ENCODE assay signal across 17 cellular contexts in genomic region chr4:6416518-6417286, GRCh38. TPM values are rescaled to one million over a fixed set of nuclear protein-coding genes. Genes with fewer than 3 reads are reported as not detected.
DNase-seq lines count a peak whose midpoint lies in the region; ATAC-seq and TF ChIP-seq lines count a peak whose summit lies in the region.
"Had no signal": no experiment of that assay in that cellular context is flagged by ENCODE, and none has a peak within 500 bp of the region (broad histone marks: within the 10 kb centered on the region; RNA-seq: fewer than 3 reads in every experiment).

No MANE protein-coding gene starts in this region.

- no peaks in the 10 kb centered on the region for H3K9me3 ChIP-seq in esophagus muscularis mucosa
- H3K9me3 ChIP-seq in effector memory CD4-positive, alpha-beta T cell (ENCODE audit: control insufficient read depth, low read length): no peaks in the 10 kb centered on the region
- H3K9me3 ChIP-seq: SJSA1, testis had no signal

- DNase-seq in Daoy (ENCODE audit: low read depth) (peak; percentile 15), NCI-H1092 (lab: John Stamatoyannopoulos, UW) (peak; percentile 48), cerebellum (ENCODE audit: low spot score) (peak; percentile 76), occipital lobe (lab: John Stamatoyannopoulos, UW) (peak; percentile 50), ureter (ENCODE audit: low spot score) (no peak), esophagus muscularis mucosa (ENCODE audit: extremely low spot score) (no peak)
- no peak for DNase-seq in effector memory CD4-positive, alpha-beta T cell
- DNase-seq: activated CD4-positive, alpha-beta T cell treated with anti-CD3 and anti-CD28 coated beads, Interleukin-2, amount 10 ng/mL, durations not matched to agents 24 days and 14 days; activated naive CD4-positive, alpha-beta T cell treated with anti-CD3 and anti-CD28 coated beads, Interleukin-2, amount 50 U/mL, for 16 hours; activated T-cell treated with anti-CD3 and anti-CD28 coated beads for 4 hours; DMS53; effector CD4-positive, alpha-beta T cell; T1000; testis had no signal

- TF ChIP-seq POLR2A in esophagus muscularis mucosa (IDR thresholded peaks at IDR 0.05; ENCODE audit: low read depth): no peak

- no peak for TF ChIP-seq EP300 in esophagus muscularis mucosa (IDR thresholded peaks at IDR 0.05)

- H3K4me3 ChIP-seq in esophagus muscularis mucosa: no peak overlapping the region
- H3K4me3 ChIP-seq in effector memory CD4-positive, alpha-beta T cell (ENCODE audit: insufficient read depth, low read depth, low read length, poor library complexity, severe bottlenecking): no peak overlapping the region
- H3K4me3 ChIP-seq: SJSA1, testis had no signal

- H3K36me3 ChIP-seq in esophagus muscularis mucosa: no peaks in the 10 kb centered on the region
- no peaks in the 10 kb centered on the region for H3K36me3 ChIP-seq in effector memory CD4-positive, alpha-beta T cell (ENCODE audit: control insufficient read depth, insufficient read depth, low read length)
- H3K36me3 ChIP-seq: SJSA1 had no signal

- 32% methylated on average over 9 of the region's 16 CpGs for WGBS in esophagus muscularis mucosa

- ATAC-seq in GM18873 (IDR thresholded peaks at IDR 0.05; ENCODE audit: low FRiP score, unreplicated experiment): no peak
- ATAC-seq: left lobe of liver had no signal

- H3K27ac ChIP-seq in esophagus muscularis mucosa (replicated peaks in 1 of 4): no peak overlapping the region
- H3K27ac ChIP-seq in effector memory CD4-positive, alpha-beta T cell (ENCODE audit: insufficient read depth, low read length, poor library complexity, severe bottlenecking): no peak overlapping the region
- H3K27ac ChIP-seq: SJSA1, testis had no signal

- TF ChIP-seq CTCF in esophagus muscularis mucosa (IDR thresholded peaks at IDR 0.05): no peak

- peaks cover 0 to 34% (median 0%) of the 10 kb centered on the region in 4 donors for H3K27me3 ChIP-seq in esophagus muscularis mucosa
- H3K27me3 ChIP-seq in effector memory CD4-positive, alpha-beta T cell (replicated peaks; ENCODE audit: control insufficient read depth, insufficient read depth, low read length, poor library complexity, severe bottlenecking): no peaks in the 10 kb centered on the region
- H3K27me3 ChIP-seq: SJSA1, testis had no signal

- intact Hi-C loops in esophagus muscularis mucosa (cut with DNase I): no loop called here

- peaks cover 0 to 5% (median 0%) of the 10 kb centered on the region in 4 donors for H3K4me1 ChIP-seq in esophagus muscularis mucosa
- no peaks in the 10 kb centered on the region for H3K4me1 ChIP-seq in effector memory CD4-positive, alpha-beta T cell (ENCODE audit: control insufficient read depth, insufficient read depth, low read length, poor library complexity, severe bottlenecking)
- H3K4me1 ChIP-seq: SJSA1 had no signal

RNA-seq across cellular contexts. Expression of gene PPP2R2C, which starts 55.7 kb away (rescaled TPM):
- 0.86 and 1.0 TPM in 2 replicates for total RNA-seq in Daoy (2014; rRNA removed; shearing (Covaris generic))
- total RNA-seq in cerebellum (80.5 TPM), occipital lobe (44.1 TPM), ureter (2.8 TPM), esophagus muscularis mucosa (1 to 10 TPM in 3 of 4 donors, under 1 TPM in 1; 0.50 to 2.7 (median 1.4) TPM)
- total RNA-seq: activated CD4-positive, alpha-beta T cell treated with anti-CD3 and anti-CD28 coated beads, Interleukin-2, amount 10 ng/mL, durations not matched to agents 24 days and 14 days; SJSA1 had no signal

Comparison
In these comparisons a context has a peak if more than half of its experiments do, and no peak if none do; other contexts are left out.
1. DNase-seq: peak in Daoy (single experiment), NCI-H1092 (single experiment), cerebellum (single experiment) and occipital lobe (single experiment); none in ureter (single experiment), esophagus muscularis mucosa (single experiment) and effector memory CD4-positive, alpha-beta T cell (0 of 3).
2. RNA of gene PPP2R2C, which starts 55.7 kb away (total RNA-seq): 80.5 TPM in cerebellum (single experiment) and 44.1 TPM in occipital lobe (single experiment); 2.8 TPM in ureter (single experiment), 0.50 to 2.7 TPM in esophagus muscularis mucosa and 0.86 to 1.0 TPM in Daoy; every median in the first group is over 10 times any median in the second.